In the genomic region with DNA sequence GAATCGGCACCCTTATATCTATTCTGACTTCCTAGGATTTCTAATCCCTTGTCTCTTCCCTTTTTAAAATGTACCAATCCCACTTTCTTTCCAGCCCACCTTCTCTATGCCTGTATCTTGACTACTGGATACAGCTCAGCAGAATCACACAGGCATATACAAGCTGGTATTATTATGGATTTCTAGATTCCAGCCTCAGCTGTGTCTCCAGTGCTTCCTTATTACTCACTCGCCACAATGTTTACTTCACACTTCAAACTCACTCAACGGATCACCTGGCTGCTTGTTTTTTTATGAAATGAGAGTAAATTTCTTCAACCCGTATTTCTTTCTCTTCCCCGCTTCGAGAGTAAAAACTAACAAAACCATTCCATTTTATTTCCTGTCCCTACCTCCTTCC, we compare ENCODE assay signal across 24 cellular contexts. TPM values are rescaled to one million over a fixed set of nuclear protein-coding genes. Genes with fewer than 3 reads are reported as not detected.
DNase-seq lines count a peak whose midpoint lies in the region; ATAC-seq, FAIRE-seq and TF ChIP-seq lines count a peak whose summit lies in the region.
"Had no signal": no experiment of that assay in that cellular context is flagged by ENCODE, and none has a peak within 500 bp of the region (broad histone marks: within the 10 kb centered on the region; RNA-seq: fewer than 3 reads in every experiment).

No MANE protein-coding gene starts in this region.

- no peak for FAIRE-seq in D721Med (lab: Jason Lieb, UNC)

- peaks cover 0 to 1% of the 10 kb centered on the region in 2 donors for H3K36me3 Mint-ChIP-seq in activated T-cell treated with anti-CD3 and anti-CD28 coated beads, Interleukin-2, amount 50 U/mL, for 72 hours (ENCODE audit: insufficient read depth in 2 of 2)

- H3K4me3 ChIP-seq in astrocyte of the spinal cord (ENCODE audit: low read depth, low read length) (no peak overlapping the region), upper lobe of left lung (peak overlapping the region in 1 of 4 donors; percentile 5)
- H3K4me3 ChIP-seq: heart right ventricle, prostate gland, skin epidermis, vagina had no signal

- TF ChIP-seq EP300 in upper lobe of left lung (IDR thresholded peaks at IDR 0.05) = no peak

- TF ChIP-seq CTCF in astrocyte of the spinal cord (IDR thresholded peaks at IDR 0.05; ENCODE audit: low read depth, low read length) = no peak
- TF ChIP-seq CTCF in upper lobe of left lung (IDR thresholded peaks at IDR 0.05) = no peak
- TF ChIP-seq CTCF in GM10248 (IDR thresholded peaks at IDR 0.05; ENCODE audit: control extremely low read depth, extremely low read depth, low read depth, missing control alignments) = no peak
- TF ChIP-seq CTCF in D721Med (IDR thresholded peaks at IDR 0.05; ENCODE audit: insufficient read depth, missing control alignments) = no peak

- H3K4me1 Mint-ChIP-seq in activated T-cell treated with anti-CD3 and anti-CD28 coated beads, Interleukin-2, amount 50 U/mL, for 72 hours (ENCODE audit: low read depth) = no peaks in the 10 kb centered on the region
- H3K4me1 Mint-ChIP-seq: memory B cell, nephron had no signal

- H3K9me3 ChIP-seq in upper lobe of left lung = no peaks in the 10 kb centered on the region
- H3K9me3 ChIP-seq: prostate gland, vagina had no signal

- TF ChIP-seq POLR2A in upper lobe of left lung (IDR thresholded peaks at IDR 0.05) = no peak

- H3K27ac ChIP-seq in upper lobe of left lung = peak overlapping the region; percentile 12 to 61 (median 36)
- H3K27ac ChIP-seq: heart right ventricle, HL-60, prostate gland, skin epidermis, vagina had no signal

- peaks cover 0 to 30% (median 0%) of the 10 kb centered on the region in 4 donors for H3K36me3 ChIP-seq in upper lobe of left lung
- H3K36me3 ChIP-seq: prostate gland had no signal

- H3K27me3 ChIP-seq in upper lobe of left lung = no peaks in the 10 kb centered on the region
- H3K27me3 ChIP-seq: heart right ventricle, vagina had no signal

- H3K4me3 Mint-ChIP-seq in activated T-cell treated with anti-CD3 and anti-CD28 coated beads, Interleukin-2, amount 50 U/mL, for 72 hours = no peak overlapping the region
- H3K4me3 Mint-ChIP-seq: memory B cell, nephron had no signal

- DNase-seq in activated T-cell treated with anti-CD3 and anti-CD28 coated beads, Interleukin-2, amount 50 U/mL, for 72 hours = no peak
- DNase-seq in activated T-cell treated with anti-CD3 and anti-CD28 coated beads for 4 hours (no peak), astrocyte of the spinal cord (ENCODE audit: low read depth, low spot score) (peak; percentile 5), kidney tubule cell (ENCODE audit: low spot score) (peak; percentile 56), upper lobe of left lung (peak in 1 of 2 donors; percentile 26), GM10248 (ENCODE audit: extremely low spot score) (no peak), D721Med (ENCODE audit: insufficient read length, low spot score) (no peak)
- DNase-seq in activated effector memory CD4-positive, alpha-beta T cell treated with Interleukin-2 at 50 U/mL for 16 hours = no peak
- DNase-seq: caudate nucleus; effector CD4-positive, alpha-beta T cell; heart right ventricle; KG1; NCI-H1092; NCI-H2081 treated with DMSO at 0.1 percent for 48 hours; NCI-H524 treated with DMSO at 0.1 percent for 48 hours; stimulated activated CD4-positive, alpha-beta T cell treated with anti-CD3 and anti-CD28 coated beads, Interleukin-4, amount 100 ng/mL, for 1 hour; SW 1271 had no signal

- H3K9me3 Mint-ChIP-seq in activated T-cell treated with anti-CD3 and anti-CD28 coated beads, Interleukin-2, amount 50 U/mL, for 72 hours = no peaks in the 10 kb centered on the region
- H3K9me3 Mint-ChIP-seq: activated T-helper 2 cell treated with anti-CD3 and anti-CD28 coated beads, Interferon-gamma antibody, Interleukin-2, Interleukin-4, amounts not matched to agents 10 μg/mL and 5 μg/mL and 100 μg/mL, durations not matched to agents 14 hours and 24 hours and 36 hours; memory B cell; nephron had no signal

- H3K4me1 ChIP-seq in upper lobe of left lung = peaks cover 0 to 3% (median 0%) of the 10 kb centered on the region in 4 donors
- H3K4me1 ChIP-seq: prostate gland, vagina had no signal

- no peak for ATAC-seq in activated T-cell treated with anti-CD3 and anti-CD28 coated beads, Interleukin-2, amount 50 U/mL, for 72 hours (replicated peaks in 1 of 2)
- peak in 1 of 2 donors; percentile 71 for ATAC-seq in upper lobe of left lung (ENCODE audit: low FRiP score in 2 of 2)
- ATAC-seq: heart right ventricle had no signal

- no peaks in the 10 kb centered on the region for H3K27me3 Mint-ChIP-seq in activated T-cell treated with anti-CD3 and anti-CD28 coated beads, Interleukin-2, amount 50 U/mL, for 72 hours (ENCODE audit: low read depth)
- H3K27me3 Mint-ChIP-seq: memory B cell had no signal

- CTCF ChIA-PET in GM10248 (lab: Yijun Ruan, JAX) = interaction anchor here (0.7 to 1.3 kb wide), 3 partner anchors 9 to 676 kb away, joined by 3 to 5 read pairs (median 3); no protein-coding TSS in a partner anchor

- peak overlapping the region; percentile 18 for H3K27ac Mint-ChIP-seq in activated T-cell treated with anti-CD3 and anti-CD28 coated beads, Interleukin-2, amount 50 U/mL, for 72 hours
- H3K27ac Mint-ChIP-seq: activated T-helper 2 cell treated with anti-CD3 and anti-CD28 coated beads, Interferon-gamma antibody, Interleukin-2, Interleukin-4, amounts not matched to agents 10 μg/mL and 5 μg/mL and 100 μg/mL, durations not matched to agents 14 hours and 24 hours and 36 hours; memory B cell; nephron had no signal

- in situ Hi-C loops in astrocyte of the spinal cord (cut with HindIII; ENCODE audit: low sequenced_read_pairs) = no loop called here

- POLR2A ChIA-PET in GM10248 (lab: Yijun Ruan, JAX) = no interaction called here

- 65 to 69% methylated on average over 6 of the region's 6 CpGs for WGBS in upper lobe of left lung, 2 donors

RNA-seq across cellular contexts. Expression of a gene that starts 38.8 kb away (rescaled TPM):
- 10 to 100 TPM; 37.5 to 39.1 TPM for total RNA-seq in activated T-cell treated with anti-CD3 and anti-CD28 coated beads, Interleukin-2, amount 50 U/mL, for 72 hours
- 10 to 100 TPM in 5 of 6 donors, 1 to 10 TPM in 1; 8.0 to 21.2 (median 14.6) TPM for total RNA-seq in upper lobe of left lung

RNA-seq across cellular contexts. Expression of a gene that starts 39.0 kb away (rescaled TPM):
- total RNA-seq in activated T-cell treated with anti-CD3 and anti-CD28 coated beads, Interleukin-2, amount 50 U/mL, for 72 hours = 10 to 100 TPM; 22.9 to 28.7 TPM
- 10 to 100 TPM in 3 of 6 donors, 1 to 10 TPM in 3; 4.2 to 20.7 (median 13.4) TPM for total RNA-seq in upper lobe of left lung

Comparison
In these comparisons a context has a peak if more than half of its experiments do, and no peak if none do; other contexts are left out.
1. DNase-seq: peak in astrocyte of the spinal cord (single experiment) and kidney tubule cell (single experiment); none in activated T-cell treated with anti-CD3 and anti-CD28 coated beads, Interleukin-2, amount 50 U/mL, for 72 hours (0 of 2), activated T-cell treated with anti-CD3 and anti-CD28 coated beads for 4 hours (single experiment), GM10248 (single experiment), activated effector memory CD4-positive, alpha-beta T cell treated with Interleukin-2 at 50 U/mL for 16 hours (single experiment) and D721Med (single experiment).